ENCODE assay signal across 2 cellular contexts in the genomic region with DNA sequence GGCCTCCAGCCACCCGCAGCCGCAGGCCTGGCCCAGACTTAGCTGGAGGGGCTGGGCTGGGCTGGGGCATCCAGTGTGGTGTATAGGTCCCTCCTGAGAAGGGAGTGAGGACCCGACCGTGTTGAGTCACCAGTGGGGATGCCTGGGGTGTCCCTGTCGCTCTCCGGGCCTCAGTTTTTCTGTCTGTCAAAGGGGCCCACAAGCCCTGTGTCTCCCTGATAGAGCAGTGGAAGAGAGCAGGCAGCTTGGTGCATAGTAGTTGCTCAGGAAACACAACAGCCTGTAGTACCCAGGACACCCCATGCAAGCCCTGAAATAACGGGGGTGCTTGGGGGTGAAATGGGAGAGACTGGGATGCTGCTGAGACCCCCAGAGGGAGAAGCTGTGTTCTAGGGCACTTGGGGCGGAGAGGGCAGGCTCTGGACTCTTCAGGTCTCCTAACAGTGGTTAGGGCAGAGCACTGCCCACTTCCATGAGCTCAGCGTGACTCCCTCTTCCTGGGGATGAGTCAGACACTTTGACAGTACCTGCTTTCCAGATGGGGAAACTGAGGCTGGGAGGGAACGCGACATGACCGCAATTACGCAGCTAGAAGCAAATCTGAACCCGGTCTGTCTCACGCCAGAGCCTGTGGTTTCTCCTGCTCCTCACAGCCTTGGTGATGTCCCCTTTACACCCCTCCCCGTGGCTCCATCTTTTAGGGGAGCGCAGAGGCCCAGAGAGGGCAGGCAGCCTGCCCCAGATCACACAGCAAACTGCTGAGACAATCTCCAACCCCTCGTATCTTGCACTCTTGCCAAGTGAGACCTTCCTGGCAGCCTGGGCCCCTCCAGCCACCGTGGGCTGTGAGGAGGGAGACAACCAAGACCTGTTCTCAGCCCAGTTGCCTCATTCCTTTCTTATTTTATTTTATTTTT.
A peak's percentile ranks its signal among the peaks of the same experiment; 100 is the strongest.
TF ChIP-seq lines count a peak whose summit lies in the region.

No MANE protein-coding gene starts in this region.

TF ChIP-seq in Ishikawa, 13 proteins besides CTCF, POLR2A, EP300 and RAD21:
- TF ChIP-seq TAF1 (IDR thresholded peaks at IDR 0.05; ENCODE audit: low read depth), result no peak
- TF ChIP-seq TEAD4 (IDR thresholded peaks at IDR 0.05), result no peak
- TF ChIP-seq, protein P1, sequence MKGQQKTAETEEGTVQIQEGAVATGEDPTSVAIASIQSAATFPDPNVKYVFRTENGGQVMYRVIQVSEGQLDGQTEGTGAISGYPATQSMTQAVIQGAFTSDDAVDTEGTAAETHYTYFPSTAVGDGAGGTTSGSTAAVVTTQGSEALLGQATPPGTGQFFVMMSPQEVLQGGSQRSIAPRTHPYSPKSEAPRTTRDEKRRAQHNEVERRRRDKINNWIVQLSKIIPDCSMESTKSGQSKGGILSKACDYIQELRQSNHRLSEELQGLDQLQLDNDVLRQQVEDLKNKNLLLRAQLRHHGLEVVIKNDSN (IDR thresholded peaks at IDR 0.05), result no peak
- no peak for TF ChIP-seq CEBPB (IDR thresholded peaks at IDR 0.05)
- no peak for TF ChIP-seq CREB1 (IDR thresholded peaks at IDR 0.05; ENCODE audit: low read depth)
- no peak for TF ChIP-seq MAX (IDR thresholded peaks at IDR 0.05)
- no peak for TF ChIP-seq YY1 (IDR thresholded peaks at IDR 0.05; ENCODE audit: low read depth)
- 0 out of 2 replicates have a peak, but pooled peaks have one; percentile 45 for TF ChIP-seq ZBTB7A (IDR thresholded peaks at IDR 0.05; ENCODE audit: low read depth)
- TF ChIP-seq, protein P2, sequence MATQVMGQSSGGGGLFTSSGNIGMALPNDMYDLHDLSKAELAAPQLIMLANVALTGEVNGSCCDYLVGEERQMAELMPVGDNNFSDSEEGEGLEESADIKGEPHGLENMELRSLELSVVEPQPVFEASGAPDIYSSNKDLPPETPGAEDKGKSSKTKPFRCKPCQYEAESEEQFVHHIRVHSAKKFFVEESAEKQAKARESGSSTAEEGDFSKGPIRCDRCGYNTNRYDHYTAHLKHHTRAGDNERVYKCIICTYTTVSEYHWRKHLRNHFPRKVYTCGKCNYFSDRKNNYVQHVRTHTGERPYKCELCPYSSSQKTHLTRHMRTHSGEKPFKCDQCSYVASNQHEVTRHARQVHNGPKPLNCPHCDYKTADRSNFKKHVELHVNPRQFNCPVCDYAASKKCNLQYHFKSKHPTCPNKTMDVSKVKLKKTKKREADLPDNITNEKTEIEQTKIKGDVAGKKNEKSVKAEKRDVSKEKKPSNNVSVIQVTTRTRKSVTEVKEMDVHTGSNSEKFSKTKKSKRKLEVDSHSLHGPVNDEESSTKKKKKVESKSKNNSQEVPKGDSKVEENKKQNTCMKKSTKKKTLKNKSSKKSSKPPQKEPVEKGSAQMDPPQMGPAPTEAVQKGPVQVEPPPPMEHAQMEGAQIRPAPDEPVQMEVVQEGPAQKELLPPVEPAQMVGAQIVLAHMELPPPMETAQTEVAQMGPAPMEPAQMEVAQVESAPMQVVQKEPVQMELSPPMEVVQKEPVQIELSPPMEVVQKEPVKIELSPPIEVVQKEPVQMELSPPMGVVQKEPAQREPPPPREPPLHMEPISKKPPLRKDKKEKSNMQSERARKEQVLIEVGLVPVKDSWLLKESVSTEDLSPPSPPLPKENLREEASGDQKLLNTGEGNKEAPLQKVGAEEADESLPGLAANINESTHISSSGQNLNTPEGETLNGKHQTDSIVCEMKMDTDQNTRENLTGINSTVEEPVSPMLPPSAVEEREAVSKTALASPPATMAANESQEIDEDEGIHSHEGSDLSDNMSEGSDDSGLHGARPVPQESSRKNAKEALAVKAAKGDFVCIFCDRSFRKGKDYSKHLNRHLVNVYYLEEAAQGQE (IDR thresholded peaks at IDR 0.05; ENCODE audit: low read depth), result no peak
TF ChIP-seq in Ishikawa: peak in this region for 1.

TF ChIP-seq in K562, 482 proteins besides CTCF, POLR2A, EP300 and RAD21 (continues in another document):
- TF ChIP-seq ZNF324 (CRISPR knock-in tag; IDR thresholded peaks at IDR 0.05) (no peak), DLX4 (CRISPR knock-in tag; IDR thresholded peaks at IDR 0.05) (no peak), PHF20 (IDR thresholded peaks at IDR 0.05; ENCODE audit: partially characterized antibody) (no peak), PYGO2 (tag; IDR thresholded peaks at IDR 0.05) (no peak), MTA3 (IDR thresholded peaks at IDR 0.05; ENCODE audit: borderline replicate concordance) (no peak), PHTF2 (CRISPR knock-in tag; IDR thresholded peaks at IDR 0.05) (no peak), RBM25 (IDR thresholded peaks at IDR 0.05; ENCODE audit: low read depth, low read length, severe bottlenecking) (peak; percentile 66), YBX1 (IDR thresholded peaks at IDR 0.05) (no peak), ELF2 (CRISPR knock-in tag; IDR thresholded peaks at IDR 0.05) (no peak), ZNF639 (CRISPR knock-in tag; conservative IDR thresholded peaks at IDR 0.05 in 1 of 2, IDR thresholded peaks at IDR 0.05 in 1 of 2) (no peak), FOXA3 (CRISPR knock-in tag; conservative IDR thresholded peaks at IDR 0.05 in 1 of 2, IDR thresholded peaks at IDR 0.05 in 1 of 2) (no peak), ZEB2 (IDR thresholded peaks at IDR 0.05) (no peak), CBX1 (IDR thresholded peaks at IDR 0.05; ENCODE audit: low read depth) (0 out of 2 replicates have a peak, but pooled peaks have one; percentile 32), RREB1 (CRISPR knock-in tag; IDR thresholded peaks at IDR 0.05) (no peak)
- TF ChIP-seq, protein P3, sequence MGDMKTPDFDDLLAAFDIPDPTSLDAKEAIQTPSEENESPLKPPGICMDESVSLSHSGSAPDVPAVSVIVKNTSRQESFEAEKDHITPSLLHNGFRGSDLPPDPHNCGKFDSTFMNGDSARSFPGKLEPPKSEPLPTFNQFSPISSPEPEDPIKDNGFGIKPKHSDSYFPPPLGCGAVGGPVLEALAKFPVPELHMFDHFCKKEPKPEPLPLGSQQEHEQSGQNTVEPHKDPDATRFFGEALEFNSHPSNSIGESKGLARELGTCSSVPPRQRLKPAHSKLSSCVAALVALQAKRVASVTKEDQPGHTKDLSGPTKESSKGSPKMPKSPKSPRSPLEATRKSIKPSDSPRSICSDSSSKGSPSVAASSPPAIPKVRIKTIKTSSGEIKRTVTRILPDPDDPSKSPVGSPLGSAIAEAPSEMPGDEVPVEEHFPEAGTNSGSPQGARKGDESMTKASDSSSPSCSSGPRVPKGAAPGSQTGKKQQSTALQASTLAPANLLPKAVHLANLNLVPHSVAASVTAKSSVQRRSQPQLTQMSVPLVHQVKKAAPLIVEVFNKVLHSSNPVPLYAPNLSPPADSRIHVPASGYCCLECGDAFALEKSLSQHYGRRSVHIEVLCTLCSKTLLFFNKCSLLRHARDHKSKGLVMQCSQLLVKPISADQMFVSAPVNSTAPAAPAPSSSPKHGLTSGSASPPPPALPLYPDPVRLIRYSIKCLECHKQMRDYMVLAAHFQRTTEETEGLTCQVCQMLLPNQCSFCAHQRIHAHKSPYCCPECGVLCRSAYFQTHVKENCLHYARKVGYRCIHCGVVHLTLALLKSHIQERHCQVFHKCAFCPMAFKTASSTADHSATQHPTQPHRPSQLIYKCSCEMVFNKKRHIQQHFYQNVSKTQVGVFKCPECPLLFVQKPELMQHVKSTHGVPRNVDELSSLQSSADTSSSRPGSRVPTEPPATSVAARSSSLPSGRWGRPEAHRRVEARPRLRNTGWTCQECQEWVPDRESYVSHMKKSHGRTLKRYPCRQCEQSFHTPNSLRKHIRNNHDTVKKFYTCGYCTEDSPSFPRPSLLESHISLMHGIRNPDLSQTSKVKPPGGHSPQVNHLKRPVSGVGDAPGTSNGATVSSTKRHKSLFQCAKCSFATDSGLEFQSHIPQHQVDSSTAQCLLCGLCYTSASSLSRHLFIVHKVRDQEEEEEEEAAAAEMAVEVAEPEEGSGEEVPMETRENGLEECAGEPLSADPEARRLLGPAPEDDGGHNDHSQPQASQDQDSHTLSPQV (IDR thresholded peaks at IDR 0.05), result no peak
- TF ChIP-seq, protein P4, sequence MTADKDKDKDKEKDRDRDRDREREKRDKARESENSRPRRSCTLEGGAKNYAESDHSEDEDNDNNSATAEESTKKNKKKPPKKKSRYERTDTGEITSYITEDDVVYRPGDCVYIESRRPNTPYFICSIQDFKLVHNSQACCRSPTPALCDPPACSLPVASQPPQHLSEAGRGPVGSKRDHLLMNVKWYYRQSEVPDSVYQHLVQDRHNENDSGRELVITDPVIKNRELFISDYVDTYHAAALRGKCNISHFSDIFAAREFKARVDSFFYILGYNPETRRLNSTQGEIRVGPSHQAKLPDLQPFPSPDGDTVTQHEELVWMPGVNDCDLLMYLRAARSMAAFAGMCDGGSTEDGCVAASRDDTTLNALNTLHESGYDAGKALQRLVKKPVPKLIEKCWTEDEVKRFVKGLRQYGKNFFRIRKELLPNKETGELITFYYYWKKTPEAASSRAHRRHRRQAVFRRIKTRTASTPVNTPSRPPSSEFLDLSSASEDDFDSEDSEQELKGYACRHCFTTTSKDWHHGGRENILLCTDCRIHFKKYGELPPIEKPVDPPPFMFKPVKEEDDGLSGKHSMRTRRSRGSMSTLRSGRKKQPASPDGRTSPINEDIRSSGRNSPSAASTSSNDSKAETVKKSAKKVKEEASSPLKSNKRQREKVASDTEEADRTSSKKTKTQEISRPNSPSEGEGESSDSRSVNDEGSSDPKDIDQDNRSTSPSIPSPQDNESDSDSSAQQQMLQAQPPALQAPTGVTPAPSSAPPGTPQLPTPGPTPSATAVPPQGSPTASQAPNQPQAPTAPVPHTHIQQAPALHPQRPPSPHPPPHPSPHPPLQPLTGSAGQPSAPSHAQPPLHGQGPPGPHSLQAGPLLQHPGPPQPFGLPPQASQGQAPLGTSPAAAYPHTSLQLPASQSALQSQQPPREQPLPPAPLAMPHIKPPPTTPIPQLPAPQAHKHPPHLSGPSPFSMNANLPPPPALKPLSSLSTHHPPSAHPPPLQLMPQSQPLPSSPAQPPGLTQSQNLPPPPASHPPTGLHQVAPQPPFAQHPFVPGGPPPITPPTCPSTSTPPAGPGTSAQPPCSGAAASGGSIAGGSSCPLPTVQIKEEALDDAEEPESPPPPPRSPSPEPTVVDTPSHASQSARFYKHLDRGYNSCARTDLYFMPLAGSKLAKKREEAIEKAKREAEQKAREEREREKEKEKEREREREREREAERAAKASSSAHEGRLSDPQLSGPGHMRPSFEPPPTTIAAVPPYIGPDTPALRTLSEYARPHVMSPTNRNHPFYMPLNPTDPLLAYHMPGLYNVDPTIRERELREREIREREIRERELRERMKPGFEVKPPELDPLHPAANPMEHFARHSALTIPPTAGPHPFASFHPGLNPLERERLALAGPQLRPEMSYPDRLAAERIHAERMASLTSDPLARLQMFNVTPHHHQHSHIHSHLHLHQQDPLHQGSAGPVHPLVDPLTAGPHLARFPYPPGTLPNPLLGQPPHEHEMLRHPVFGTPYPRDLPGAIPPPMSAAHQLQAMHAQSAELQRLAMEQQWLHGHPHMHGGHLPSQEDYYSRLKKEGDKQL (CRISPR knock-in tag; IDR thresholded peaks at IDR 0.05; ENCODE audit: borderline replicate concordance), result no peak
- TF ChIP-seq, protein P5, sequence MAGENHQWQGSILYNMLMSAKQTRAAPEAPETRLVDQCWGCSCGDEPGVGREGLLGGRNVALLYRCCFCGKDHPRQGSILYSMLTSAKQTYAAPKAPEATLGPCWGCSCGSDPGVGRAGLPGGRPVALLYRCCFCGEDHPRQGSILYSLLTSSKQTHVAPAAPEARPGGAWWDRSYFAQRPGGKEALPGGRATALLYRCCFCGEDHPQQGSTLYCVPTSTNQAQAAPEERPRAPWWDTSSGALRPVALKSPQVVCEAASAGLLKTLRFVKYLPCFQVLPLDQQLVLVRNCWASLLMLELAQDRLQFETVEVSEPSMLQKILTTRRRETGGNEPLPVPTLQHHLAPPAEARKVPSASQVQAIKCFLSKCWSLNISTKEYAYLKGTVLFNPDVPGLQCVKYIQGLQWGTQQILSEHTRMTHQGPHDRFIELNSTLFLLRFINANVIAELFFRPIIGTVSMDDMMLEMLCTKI (IDR thresholded peaks at IDR 0.05; ENCODE audit: partially characterized antibody), result no peak
